30 cellular contexts compared by ENCODE assay signal in the genomic region with DNA sequence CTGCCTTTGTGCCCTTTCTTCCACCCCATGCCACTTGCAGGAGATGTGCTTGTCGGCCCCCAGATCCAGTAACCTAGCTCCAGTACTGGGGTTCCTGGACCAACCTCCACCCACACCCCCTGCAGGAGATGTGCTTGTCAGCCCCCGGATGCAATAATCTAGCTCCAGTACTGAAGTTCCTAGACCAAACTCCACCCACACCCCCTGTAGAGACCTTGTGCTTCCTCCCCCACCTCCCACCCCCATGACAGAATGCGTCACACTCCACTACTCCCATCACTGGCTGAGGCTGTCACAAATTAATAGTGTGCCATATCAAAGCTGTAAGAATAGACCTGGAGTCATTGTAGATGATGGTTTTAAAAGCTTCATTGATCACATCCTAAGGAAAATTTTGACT.
"Had no signal": no experiment of that assay in that cellular context is flagged by ENCODE, and none has a peak within 500 bp of the region (broad histone marks: within the 10 kb centered on the region; RNA-seq: fewer than 3 reads in every experiment).

No MANE protein-coding gene starts in this region.

- H3K36me3 ChIP-seq: adrenal gland, gastrocnemius medialis, ovary, thoracic aorta had no signal

- H3K4me2 ChIP-seq: hepatocyte had no signal

- H3K9me3 ChIP-seq: body of pancreas, gastrocnemius medialis, ovary, thoracic aorta had no signal

- H3K27ac ChIP-seq: adrenal gland, coronary artery, dorsolateral prefrontal cortex, gastrocnemius medialis, hepatocyte, ovary, thoracic aorta, VCaP had no signal

- H3K27me3 ChIP-seq: adrenal gland, body of pancreas, dorsolateral prefrontal cortex, gastrocnemius medialis, hepatocyte, ovary had no signal

- DNase-seq: activated CD4-positive, alpha-beta memory T cell treated with anti-CD3 and anti-CD28 coated beads for 36 hours; activated CD4-positive, alpha-beta T cell treated with anti-CD3 and anti-CD28 coated beads, Interleukin-2, amount 10 ng/mL, durations not matched to agents 24 days and 14 days; activated CD4-positive, CD25-positive, alpha-beta regulatory T cell treated with anti-CD3 and anti-CD28 coated beads, Interleukin-2, amount 50 U/mL, for 72 hours; activated CD8-positive, alpha-beta memory T cell treated with anti-CD3 and anti-CD28 coated beads, Interleukin-2, amount 50 U/mL, for 4 hours; activated effector memory CD4-positive, alpha-beta T cell treated with anti-CD3 and anti-CD28 coated beads, Interleukin-2, amount 50 U/mL, for 16 hours; activated naive CD4-positive, alpha-beta T cell treated with anti-CD3 and anti-CD28 coated beads for 36 hours; activated naive CD8-positive, alpha-beta T cell treated with anti-CD3 and anti-CD28 coated beads for 36 hours; activated T-cell treated with anti-CD3 and anti-CD28 coated beads, Interleukin-2, amount 50 U/mL, for 1 hour; adrenal gland; aorta; body of pancreas; cerebellar nuclear complex; dorsolateral prefrontal cortex; effector memory CD4-positive, alpha-beta T cell; gastrocnemius medialis; glutamatergic neuron; left ventricle myocardium superior; mammary epithelial cell; naive B cell; nephron progenitor cell; ovary; retina; stimulated activated CD4-positive, alpha-beta T cell treated with anti-CD3 and anti-CD28 coated beads, Interleukin-12 subunit alpha, Interleukin-12 subunit beta, amount 100 ng/mL, for 4 hours; stimulated activated CD4-positive, alpha-beta T cell treated with anti-CD3 and anti-CD28 coated beads, Interleukin-4, amount 100 ng/mL, for 1 hour; T-cell had no signal

- H3K4me3 ChIP-seq: adrenal gland, body of pancreas, coronary artery, dorsolateral prefrontal cortex, gastrocnemius medialis, hepatocyte, ovary, skin epidermis, thoracic aorta had no signal
